11 cellular contexts compared by ENCODE assay signal in genomic region chr15:58551084-58551763, GRCh38.
DNase-seq lines count a peak whose midpoint lies in the region; ATAC-seq and TF ChIP-seq lines count a peak whose summit lies in the region.
"Had no signal": no experiment of that assay in that cellular context is flagged by ENCODE, and none has a peak within 500 bp of the region (broad histone marks: within the 10 kb centered on the region; RNA-seq: fewer than 3 reads in every experiment).

No MANE protein-coding gene starts in this region.

- H3K4me2 ChIP-seq in Loucy (ENCODE audit: low read depth, low read length, poor library complexity, severe bottlenecking) (peak overlapping the region; percentile 93), osteoblast (ENCODE audit: insufficient read depth, low read length) (peak overlapping the region; percentile 86)

- H3K9ac ChIP-seq in Loucy (ENCODE audit: low read depth, low read length, poor library complexity, severe bottlenecking), result peak overlapping the region; percentile 87

- H3K27me3 ChIP-seq in Loucy (ENCODE audit: insufficient read depth, low read length, poor library complexity, severe bottlenecking) (no peaks in the 10 kb centered on the region), breast epithelium (no peaks in the 10 kb centered on the region), osteoblast (ENCODE audit: insufficient read depth, low read length) (peaks cover 23% of the 10 kb centered on the region), suprapubic skin (no peaks in the 10 kb centered on the region)

- H2AFZ ChIP-seq in Loucy (ENCODE audit: low read length), result peak overlapping the region; percentile 84
- peak overlapping the region; percentile 92 for H2AFZ ChIP-seq in osteoblast (ENCODE audit: low read length)

- TF ChIP-seq CTCF in Calu3 (IDR thresholded peaks at IDR 0.05; ENCODE audit: unreplicated experiment), result no peak
- no peak for TF ChIP-seq CTCF in Loucy (conservative IDR thresholded peaks at IDR 0.05; ENCODE audit: low read length)
- no peak for TF ChIP-seq CTCF in breast epithelium (IDR thresholded peaks at IDR 0.05)
- TF ChIP-seq CTCF in osteoblast (IDR thresholded peaks at IDR 0.05; ENCODE audit: extremely low read depth, low read depth, low read length), result no peak
- no peak for TF ChIP-seq CTCF in suprapubic skin (IDR thresholded peaks at IDR 0.05)
- no peak for TF ChIP-seq CTCF in glutamatergic neuron (IDR thresholded peaks at IDR 0.05; ENCODE audit: partially characterized antibody, unreplicated experiment)

- H3K4me1 Mint-ChIP-seq in Calu3 (ENCODE audit: low read depth, unreplicated experiment) (peaks cover 43% of the 10 kb centered on the region), glutamatergic neuron (ENCODE audit: low read depth, unreplicated experiment) (peaks cover 31% of the 10 kb centered on the region)
- H3K4me1 Mint-ChIP-seq in effector memory CD8-positive, alpha-beta T cell (ENCODE audit: low read depth in 2 of 2), result peaks cover 20 to 22% of the 10 kb centered on the region in 2 donors

- H3K4me3 Mint-ChIP-seq in Calu3 (ENCODE audit: low read depth, unreplicated experiment) (no peak overlapping the region), glutamatergic neuron (ENCODE audit: unreplicated experiment) (no peak overlapping the region)
- H3K4me3 Mint-ChIP-seq in effector memory CD8-positive, alpha-beta T cell, result no peak overlapping the region

- H4K20me1 ChIP-seq in Loucy (ENCODE audit: insufficient read depth, low read length, poor library complexity, severe bottlenecking), result no peaks in the 10 kb centered on the region
- H4K20me1 ChIP-seq in osteoblast (ENCODE audit: insufficient read depth, low read length), result peaks cover 3% of the 10 kb centered on the region

- TF ChIP-seq POLR2A in breast epithelium (IDR thresholded peaks at IDR 0.05) (no peak), suprapubic skin (IDR thresholded peaks at IDR 0.05) (no peak)

- H3K27ac ChIP-seq in breast epithelium (peak overlapping the region; percentile 85 to 88), osteoblast (ENCODE audit: low read depth, low read length) (peak overlapping the region; percentile 83), suprapubic skin (no peak overlapping the region)

- peak overlapping the region; percentile 72 for H3K27ac Mint-ChIP-seq in Calu3 (ENCODE audit: unreplicated experiment)
- H3K27ac Mint-ChIP-seq in glutamatergic neuron (ENCODE audit: unreplicated experiment), result no peak overlapping the region
- H3K27ac Mint-ChIP-seq in effector memory CD8-positive, alpha-beta T cell, result no peak overlapping the region

- H3K9me3 ChIP-seq in Loucy (ENCODE audit: insufficient read depth, low read depth, low read length), result no peaks in the 10 kb centered on the region
- H3K9me3 ChIP-seq in breast epithelium, result no peaks in the 10 kb centered on the region
- H3K9me3 ChIP-seq in osteoblast (ENCODE audit: low read depth, low read length), result no peaks in the 10 kb centered on the region
- no peaks in the 10 kb centered on the region for H3K9me3 ChIP-seq in suprapubic skin

- peaks cover 87% of the 10 kb centered on the region for H3K4me1 ChIP-seq in Loucy (ENCODE audit: insufficient read depth, low read length, poor library complexity, severe bottlenecking)
- H3K4me1 ChIP-seq in breast epithelium, result no peaks in the 10 kb centered on the region
- H3K4me1 ChIP-seq in osteoblast (ENCODE audit: insufficient read depth, low read length), result peaks cover 36% of the 10 kb centered on the region
- peaks cover 20% of the 10 kb centered on the region for H3K4me1 ChIP-seq in suprapubic skin

- H3K36me3 Mint-ChIP-seq in Calu3 (ENCODE audit: insufficient read depth, unreplicated experiment), result peaks cover 10% of the 10 kb centered on the region
- no peaks in the 10 kb centered on the region for H3K36me3 Mint-ChIP-seq in glutamatergic neuron (ENCODE audit: unreplicated experiment)
- H3K36me3 Mint-ChIP-seq in effector memory CD8-positive, alpha-beta T cell (ENCODE audit: insufficient read depth), result peaks cover 3% of the 10 kb centered on the region

- DNase-seq in Calu3 (no peak), breast epithelium (ENCODE audit: low spot score in 2 of 2) (no peak), osteoblast (ENCODE audit: insufficient read length, low spot score, missing footprints) (no peak), suprapubic skin (ENCODE audit: low spot score in 2 of 2) (no peak), glutamatergic neuron (no peak)
- no peak for DNase-seq in effector memory CD8-positive, alpha-beta T cell
- DNase-seq: DMS79 treated with DMSO at 0.1 percent for 48 hours, left ventricle myocardium superior, NCI-H1417 had no signal

- H3K36me3 ChIP-seq in Loucy (ENCODE audit: insufficient read depth, low read length) (no peaks in the 10 kb centered on the region), breast epithelium (no peaks in the 10 kb centered on the region), osteoblast (ENCODE audit: insufficient read depth, low read length) (no peaks in the 10 kb centered on the region), suprapubic skin (no peaks in the 10 kb centered on the region)

- no peaks in the 10 kb centered on the region for H3K9me2 ChIP-seq in Loucy (replicated peaks; ENCODE audit: low read depth, low read length)

- H3F3A ChIP-seq in Loucy (ENCODE audit: low read depth), result peaks cover 28% of the 10 kb centered on the region

- intact Hi-C loops in Calu3 (cut with micrococcal nuclease; ENCODE audit: unreplicated experiment) (no loop called here), breast epithelium (cut with DNase I; ENCODE audit: low total_unique reads) (no loop called here)

- H3K4me3 ChIP-seq in Loucy (ENCODE audit: low read length, poor library complexity, severe bottlenecking), result peak overlapping the region; percentile 71
- peak overlapping the region in 2 of 3 donors; percentile 40 to 47 for H3K4me3 ChIP-seq in breast epithelium
- H3K4me3 ChIP-seq in osteoblast (ENCODE audit: insufficient read depth, low read length), result peak overlapping the region; percentile 63
- no peak overlapping the region for H3K4me3 ChIP-seq in suprapubic skin

- no peak for TF ChIP-seq EP300 in suprapubic skin (IDR thresholded peaks at IDR 0.05)

- ATAC-seq in effector memory CD8-positive, alpha-beta T cell (replicated peaks), result no peak
- no peak for ATAC-seq in GM19397 (IDR thresholded peaks at IDR 0.05; ENCODE audit: unreplicated experiment)

- H3K9me3 Mint-ChIP-seq in Calu3 (ENCODE audit: low read depth, unreplicated experiment) (no peaks in the 10 kb centered on the region), glutamatergic neuron (ENCODE audit: unreplicated experiment) (peaks cover 9% of the 10 kb centered on the region)
- H3K9me3 Mint-ChIP-seq in effector memory CD8-positive, alpha-beta T cell, result no peaks in the 10 kb centered on the region

- H3K79me2 ChIP-seq in Loucy (ENCODE audit: insufficient read depth, low read length) (no peaks in the 10 kb centered on the region), osteoblast (ENCODE audit: insufficient read depth, low read length) (no peaks in the 10 kb centered on the region)

- H3K27me3 Mint-ChIP-seq in Calu3 (ENCODE audit: unreplicated experiment) (no peaks in the 10 kb centered on the region), glutamatergic neuron (ENCODE audit: unreplicated experiment) (peaks cover 4% of the 10 kb centered on the region)
- H3K27me3 Mint-ChIP-seq in effector memory CD8-positive, alpha-beta T cell, result peaks cover 0 to 30% of the 10 kb centered on the region in 2 donors

- BruUV-seq in Calu3 (replicated peaks; lab: Mats Ljungman, UMichigan), result no TSS peak

- CTCF ChIA-PET in Calu3 (lab: Charles Lee), result interaction anchor here (0.8 to 1.3 kb wide), 2 partner anchors 17 to 199 kb away, joined by 3 read pairs; no protein-coding TSS in a partner anchor

- WGBS in suprapubic skin, result 85% methylated on average over 10 of the region's 10 CpGs
